7 cellular contexts compared by ENCODE assay signal in genomic region chr14:42224053-42224888, GRCh38.
A peak's percentile ranks its signal among the peaks of the same experiment; 100 is the strongest.
DNase-seq lines count a peak whose midpoint lies in the region; ATAC-seq, FAIRE-seq and TF ChIP-seq lines count a peak whose summit lies in the region.

No MANE protein-coding gene starts in this region.

- no peak overlapping the region for H3K27ac ChIP-seq in Peyer's patch
- H3K27ac ChIP-seq in H1 (ENCODE audit: low read depth, low read length): no peak overlapping the region
- no peak overlapping the region for H3K27ac ChIP-seq in tibial nerve

- no peaks in the 10 kb centered on the region for H3K79me1 ChIP-seq in H1 (ENCODE audit: low read depth, low read length)

- H4K8ac ChIP-seq in H1 (ENCODE audit: extremely low read depth, insufficient read depth, low read length): no peak overlapping the region

- H3K27me3 ChIP-seq in Peyer's patch: no peaks in the 10 kb centered on the region
- no peaks in the 10 kb centered on the region for H3K27me3 ChIP-seq in H1 (replicated peaks in 1 of 4; ENCODE audit: control insufficient read depth in 3 of 4, extremely low read depth in 1 of 4, insufficient read depth in 3 of 4, low read length in 3 of 4)
- no peaks in the 10 kb centered on the region for H3K27me3 ChIP-seq in tibial nerve

- H2AFZ ChIP-seq in H1 (ENCODE audit: low read length): 0 out of 2 replicates have a peak overlapping the region, but pooled peaks have one; percentile 73

- peak; percentile 36 for FAIRE-seq in H1 (lab: Jason Lieb, UNC)

- TF ChIP-seq EP300 in H1 (IDR thresholded peaks at IDR 0.05; ENCODE audit: borderline replicate concordance in 1 of 2, low read depth in 2 of 2, low read length in 2 of 2) (no peak), tibial nerve (IDR thresholded peaks at IDR 0.05) (no peak)

- H4K20me1 ChIP-seq in H1 (replicated peaks in 1 of 2; ENCODE audit: control insufficient read depth in 1 of 2, insufficient read depth in 2 of 2, low read length in 2 of 2): no peaks in the 10 kb centered on the region

- H3K9ac ChIP-seq in H1 (replicated peaks in 1 of 4; ENCODE audit: extremely low read depth in 1 of 4, low read depth in 3 of 4, low read length in 3 of 4): no peak overlapping the region

- no peak overlapping the region for H2AK5ac ChIP-seq in H1 (ENCODE audit: low read depth, low read length)

- no peaks in the 10 kb centered on the region for H3K4me1 ChIP-seq in Peyer's patch
- H3K4me1 ChIP-seq in H1 (replicated peaks in 1 of 4; ENCODE audit: control insufficient read depth in 3 of 4, insufficient read depth in 4 of 4, low read length in 3 of 4): no peaks in the 10 kb centered on the region
- H3K4me1 ChIP-seq in tibial nerve: peaks cover 0 to 15% (median 0%) of the 10 kb centered on the region in 4 donors

- H3K4me2 ChIP-seq in H1 (ENCODE audit: insufficient read depth in 1 of 2, low read depth in 2 of 2, low read length in 2 of 2): no peak overlapping the region

- no peak for ATAC-seq in GM18502 (IDR thresholded peaks at IDR 0.05; ENCODE audit: poor library complexity, unreplicated experiment)

- no peak overlapping the region for H3K23ac ChIP-seq in H1 (ENCODE audit: insufficient read length)

- H3K14ac ChIP-seq in H1 (ENCODE audit: insufficient read length): no peak overlapping the region

- POLR2A ChIA-PET in H1 (lab: Charles Lee; ENCODE audit: partially characterized antibody): no interaction called here

- TF ChIP-seq CTCF in LNCaP clone FGC (IDR thresholded peaks at IDR 0.05; ENCODE audit: control insufficient read depth, extremely low read depth, insufficient read depth) (peak; percentile 76), Peyer's patch (IDR thresholded peaks at IDR 0.05) (peak in 5 of 6 experiments; percentile 15 to 67 (median 51)), H1 (IDR thresholded peaks at IDR 0.05; ENCODE audit: control extremely low read depth in 1 of 3, insufficient read depth in 1 of 3, low read depth in 1 of 3, low read length in 3 of 3) (peak; percentile 44 to 76 (median 69)), tibial nerve (IDR thresholded peaks at IDR 0.05) (peak; percentile 48 to 73 (median 58))

- H3K4me3 ChIP-seq in LNCaP clone FGC (ENCODE audit: low read depth, low read length) (no peak overlapping the region), Peyer's patch (no peak overlapping the region), H1 (ENCODE audit: extremely low read depth in 1 of 4, insufficient read depth in 2 of 4, low read depth in 3 of 4, low read length in 4 of 4) (no peak overlapping the region), tibial nerve (no peak overlapping the region)

- no peak overlapping the region for H3K18ac ChIP-seq in H1 (ENCODE audit: extremely low read depth, low read length)

- H4K5ac ChIP-seq in H1 (ENCODE audit: insufficient read length, low read depth, low read length): no peak overlapping the region

- no peak overlapping the region for H3K4ac ChIP-seq in H1 (replicated peaks; ENCODE audit: insufficient read length, low read depth, low read length)

- H2BK5ac ChIP-seq in H1 (ENCODE audit: low read depth, low read length): no peak overlapping the region

- no peak overlapping the region for H3K56ac ChIP-seq in H1 (replicated peaks; ENCODE audit: insufficient read length, low read depth, low read length)

- no peak overlapping the region for H2BK12ac ChIP-seq in H1 (ENCODE audit: low read depth, low read length)

- DNase-seq in ELR (ENCODE audit: low read depth) (peak; percentile 83), LNCaP clone FGC (ENCODE audit: low read depth) (peak; percentile 26), Peyer's patch (peak in 2 of 3 donors; percentile 29 to 60), H1 (ENCODE audit: low read depth in 1 of 2, low spot score in 2 of 2) (peak; percentile 17 to 86), lung microvascular endothelial cell (ENCODE audit: low read depth in 2 of 2) (peak; percentile 30 to 38), tibial nerve (ENCODE audit: low spot score in 2 of 2) (peak; percentile 53 to 90)

- no peak overlapping the region for H4K91ac ChIP-seq in H1 (replicated peaks; ENCODE audit: insufficient read length, low read length)

- peak; percentile 93 to 94 for TF ChIP-seq RAD21 in H1 (IDR thresholded peaks at IDR 0.05 in 1 of 2, conservative IDR thresholded peaks at IDR 0.05 in 1 of 2; ENCODE audit: low read depth in 2 of 2, low read length in 2 of 2)

- TF ChIP-seq POLR2A in Peyer's patch (IDR thresholded peaks at IDR 0.05) (no peak), H1 (IDR thresholded peaks at IDR 0.05; ENCODE audit: control extremely low read depth in 1 of 2, low read depth in 2 of 2, low read length in 2 of 2) (no peak), tibial nerve (IDR thresholded peaks at IDR 0.05) (no peak)

- WGBS in H1 (ENCODE audit: extremely low coverage in 1 of 2, insufficient coverage in 1 of 2, insufficient read length in 1 of 2, insufficient replicate concordance in 2 of 2, low coverage in 1 of 2, low lambda C conversion rate in 2 of 2, missing lambda C conversion rate in 1 of 2), 2 experiments: 74% methylated on average over 2 of the region's 2 CpGs; no CpG with 5 or more reads in 1 of the 2 experiments
- WGBS in tibial nerve, 2 donors: 65 to 68% methylated on average over 2 of the region's 2 CpGs

- no peaks in the 10 kb centered on the region for H3K36me3 ChIP-seq in Peyer's patch
- 0 out of 8 replicates have a peak, but pooled peaks cover 0 to 2% (median 0%) of the 10 kb centered on the region in 4 experiments for H3K36me3 ChIP-seq in H1 (ENCODE audit: control insufficient read depth in 2 of 4, insufficient read depth in 4 of 4, low read length in 3 of 4)
- H3K36me3 ChIP-seq in tibial nerve: no peaks in the 10 kb centered on the region

- no peak overlapping the region for H2BK120ac ChIP-seq in H1 (replicated peaks; ENCODE audit: low read depth, low read length)

- CTCF ChIA-PET in H1 (lab: Charles Lee; ENCODE audit: partially characterized antibody): interaction anchor here (0.6 to 1.0 kb wide), 3 partner anchors 9 to 135 kb away, joined by 4 read pairs; no protein-coding TSS in a partner anchor

- no peak overlapping the region for H2BK15ac ChIP-seq in H1 (ENCODE audit: low read length)

- H3K23me2 ChIP-seq in H1 (ENCODE audit: low read depth, low read length): no peaks in the 10 kb centered on the region; the same call in 1 of the 2 replicates

- no peak overlapping the region for H2BK20ac ChIP-seq in H1 (ENCODE audit: low read length)

- H3K79me2 ChIP-seq in H1 (ENCODE audit: control insufficient read depth in 1 of 2, insufficient read depth in 2 of 2, low read length in 2 of 2): no peaks in the 10 kb centered on the region

- H3K9me3 ChIP-seq in Peyer's patch (peaks cover 0 to 2% (median 0%) of the 10 kb centered on the region in 4 donors), H1 (ENCODE audit: insufficient read depth in 2 of 2, low read depth in 1 of 2, low read length in 1 of 2) (no peaks in the 10 kb centered on the region; a peak in 1 of 4 replicates), tibial nerve (no peaks in the 10 kb centered on the region)

TF ChIP-seq in H1, 55 proteins besides CTCF, POLR2A, EP300 and RAD21 (continues in another document):
- TF ChIP-seq ASH2L (IDR thresholded peaks at IDR 0.05; ENCODE audit: low read length): no peak
- no peak for TF ChIP-seq TAF1 (IDR thresholded peaks at IDR 0.05; ENCODE audit: low read depth, low read length)
- no peak for TF ChIP-seq JUN (IDR thresholded peaks at IDR 0.05; ENCODE audit: low read depth, low read length)
- no peak for TF ChIP-seq HDAC6 (IDR thresholded peaks at IDR 0.05; ENCODE audit: low read depth, low read length)
- no peak for TF ChIP-seq GABPA (IDR thresholded peaks at IDR 0.05; ENCODE audit: borderline replicate concordance, insufficient read depth, low read length)
- TF ChIP-seq RXRA (IDR thresholded peaks at IDR 0.05; ENCODE audit: insufficient read depth, low read depth, low read length): no peak
- TF ChIP-seq YY1 (IDR thresholded peaks at IDR 0.05; ENCODE audit: low read depth, low read length): no peak
- TF ChIP-seq USF2 (IDR thresholded peaks at IDR 0.05; ENCODE audit: low read length): no peak
- no peak for TF ChIP-seq RNF2 (IDR thresholded peaks at IDR 0.05; ENCODE audit: borderline replicate concordance, low read depth, low read length, missing control alignments, poor library complexity, severe bottlenecking)
- no peak for TF ChIP-seq SIX5 (IDR thresholded peaks at IDR 0.05; ENCODE audit: low read depth, low read length)

Comparison
In these comparisons a context has a peak if more than half of its experiments do, and no peak if none do; other contexts are left out.
1. DNase-seq: peak in every context shown above with its lines; median percentile 83 in ELR; 72 in tibial nerve; 52 in H1; 44 in Peyer's patch; 34 in lung microvascular endothelial cell; 26 in LNCaP clone FGC.